ENCODE assay signal across 1 cellular context in the genomic region with DNA sequence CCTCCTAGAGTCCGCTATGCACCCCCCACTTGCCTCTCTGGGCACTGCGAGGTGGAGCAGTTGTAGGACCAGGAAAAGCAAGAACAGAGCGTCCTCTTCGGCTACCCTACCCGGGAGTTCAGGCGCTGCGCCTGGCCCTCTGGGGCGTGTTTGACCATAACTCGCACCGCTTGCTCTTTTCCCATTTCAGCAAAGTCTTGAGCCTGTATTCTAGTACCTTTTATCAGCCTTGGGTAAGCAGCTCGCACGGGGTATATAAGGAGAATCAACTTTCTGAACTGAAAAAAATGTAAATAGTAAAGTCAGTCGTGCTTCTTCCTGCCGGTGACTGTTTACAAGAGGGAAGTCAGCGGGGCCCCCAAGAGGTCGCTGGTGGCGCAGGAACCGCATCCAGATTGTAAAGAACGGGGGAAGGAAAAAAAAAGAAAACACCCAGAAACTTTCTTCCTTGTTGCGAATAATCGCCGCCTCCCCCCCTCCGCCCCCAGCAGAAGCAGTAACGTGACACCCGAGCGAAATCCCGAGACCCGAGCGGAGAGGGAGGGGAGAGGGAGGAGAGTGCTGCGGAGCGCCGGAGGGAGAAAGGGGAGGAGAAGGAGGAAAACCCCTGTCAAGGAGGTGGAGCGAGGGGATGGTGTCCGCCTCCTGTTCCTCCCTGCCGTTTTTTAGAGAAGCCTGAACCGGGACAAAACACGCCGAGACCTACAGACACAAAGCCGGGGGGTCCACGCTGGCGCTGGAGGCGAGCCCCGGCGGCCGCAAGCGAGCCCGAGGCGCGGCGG.
TF ChIP-seq lines count a peak whose summit lies in the region.

A gene with protein sequence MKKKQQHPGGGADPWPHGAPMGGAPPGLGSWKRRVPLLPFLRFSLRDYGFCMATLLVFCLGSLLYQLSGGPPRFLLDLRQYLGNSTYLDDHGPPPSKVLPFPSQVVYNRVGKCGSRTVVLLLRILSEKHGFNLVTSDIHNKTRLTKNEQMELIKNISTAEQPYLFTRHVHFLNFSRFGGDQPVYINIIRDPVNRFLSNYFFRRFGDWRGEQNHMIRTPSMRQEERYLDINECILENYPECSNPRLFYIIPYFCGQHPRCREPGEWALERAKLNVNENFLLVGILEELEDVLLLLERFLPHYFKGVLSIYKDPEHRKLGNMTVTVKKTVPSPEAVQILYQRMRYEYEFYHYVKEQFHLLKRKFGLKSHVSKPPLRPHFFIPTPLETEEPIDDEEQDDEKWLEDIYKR (plus strand): TSS at position 668 of the 782 bp plus-strand sequence. CDS start 401 bp downstream, outside the sequence.

TF ChIP-seq in GM23338, 12 proteins besides CTCF, POLR2A, EP300 and RAD21 (continued from another document):
- TF ChIP-seq ZNF114 (CRISPR knock-in tag; IDR thresholded peaks at IDR 0.05) (no peak), STAT1 (IDR thresholded peaks at IDR 0.05; ENCODE audit: unreplicated experiment) (no peak)
- TF ChIP-seq, protein P1, sequence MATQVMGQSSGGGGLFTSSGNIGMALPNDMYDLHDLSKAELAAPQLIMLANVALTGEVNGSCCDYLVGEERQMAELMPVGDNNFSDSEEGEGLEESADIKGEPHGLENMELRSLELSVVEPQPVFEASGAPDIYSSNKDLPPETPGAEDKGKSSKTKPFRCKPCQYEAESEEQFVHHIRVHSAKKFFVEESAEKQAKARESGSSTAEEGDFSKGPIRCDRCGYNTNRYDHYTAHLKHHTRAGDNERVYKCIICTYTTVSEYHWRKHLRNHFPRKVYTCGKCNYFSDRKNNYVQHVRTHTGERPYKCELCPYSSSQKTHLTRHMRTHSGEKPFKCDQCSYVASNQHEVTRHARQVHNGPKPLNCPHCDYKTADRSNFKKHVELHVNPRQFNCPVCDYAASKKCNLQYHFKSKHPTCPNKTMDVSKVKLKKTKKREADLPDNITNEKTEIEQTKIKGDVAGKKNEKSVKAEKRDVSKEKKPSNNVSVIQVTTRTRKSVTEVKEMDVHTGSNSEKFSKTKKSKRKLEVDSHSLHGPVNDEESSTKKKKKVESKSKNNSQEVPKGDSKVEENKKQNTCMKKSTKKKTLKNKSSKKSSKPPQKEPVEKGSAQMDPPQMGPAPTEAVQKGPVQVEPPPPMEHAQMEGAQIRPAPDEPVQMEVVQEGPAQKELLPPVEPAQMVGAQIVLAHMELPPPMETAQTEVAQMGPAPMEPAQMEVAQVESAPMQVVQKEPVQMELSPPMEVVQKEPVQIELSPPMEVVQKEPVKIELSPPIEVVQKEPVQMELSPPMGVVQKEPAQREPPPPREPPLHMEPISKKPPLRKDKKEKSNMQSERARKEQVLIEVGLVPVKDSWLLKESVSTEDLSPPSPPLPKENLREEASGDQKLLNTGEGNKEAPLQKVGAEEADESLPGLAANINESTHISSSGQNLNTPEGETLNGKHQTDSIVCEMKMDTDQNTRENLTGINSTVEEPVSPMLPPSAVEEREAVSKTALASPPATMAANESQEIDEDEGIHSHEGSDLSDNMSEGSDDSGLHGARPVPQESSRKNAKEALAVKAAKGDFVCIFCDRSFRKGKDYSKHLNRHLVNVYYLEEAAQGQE (IDR thresholded peaks at IDR 0.05; ENCODE audit: unreplicated experiment) = no peak
